In the genomic region with DNA sequence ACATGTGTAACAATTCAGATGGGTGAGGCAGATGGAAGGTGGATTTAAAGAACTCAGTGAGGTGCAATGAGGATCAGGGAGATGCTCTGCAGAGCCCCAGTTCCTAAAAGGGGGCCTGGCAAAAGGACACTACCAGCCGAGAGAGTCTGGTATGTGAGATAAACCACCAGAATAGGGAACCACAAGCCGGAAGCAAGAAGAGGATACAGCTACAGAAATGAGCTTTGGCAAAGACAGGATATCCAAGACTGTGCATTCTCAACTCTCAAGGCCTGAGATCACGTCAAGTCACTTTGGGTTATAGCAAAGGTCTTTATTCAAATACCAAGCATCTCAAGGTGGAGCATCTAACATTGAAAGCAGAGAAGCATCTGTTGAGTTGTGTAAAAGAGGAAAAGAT, we compare ENCODE assay signal across 11 cellular contexts.
DNase-seq lines count a peak whose midpoint lies in the region; ATAC-seq and TF ChIP-seq lines count a peak whose summit lies in the region.
"Had no signal": no experiment of that assay in that cellular context is flagged by ENCODE, and none has a peak within 500 bp of the region (broad histone marks: within the 10 kb centered on the region; RNA-seq: fewer than 3 reads in every experiment).

No MANE protein-coding gene starts in this region.

- H3K36me3 Mint-ChIP-seq in activated naive CD8-positive, alpha-beta T cell: peaks cover 5% of the 10 kb centered on the region
- H3K36me3 Mint-ChIP-seq in activated naive CD8-positive, alpha-beta T cell treated with anti-CD3 and anti-CD28 coated beads for 36 hours: peaks cover 8% of the 10 kb centered on the region

- ATAC-seq in HG03025 (IDR thresholded peaks at IDR 0.05; ENCODE audit: low FRiP score, unreplicated experiment) (peak; percentile 79), upper lobe of right lung (peak; percentile 66), PC-3 (no peak)

- no peak overlapping the region for H2AFZ ChIP-seq in PC-3 (ENCODE audit: low read length)

- H3K27me3 Mint-ChIP-seq in activated naive CD8-positive, alpha-beta T cell: no peaks in the 10 kb centered on the region
- no peaks in the 10 kb centered on the region for H3K27me3 Mint-ChIP-seq in activated naive CD8-positive, alpha-beta T cell treated with anti-CD3 and anti-CD28 coated beads for 36 hours

- H4K20me1 ChIP-seq in PC-3 (ENCODE audit: low read length): no peaks in the 10 kb centered on the region

- POLR2A ChIA-PET in PC-3 (lab: Charles Lee; ENCODE audit: unreplicated experiment): no interaction called here

- BruUV-seq in PC-3 (replicated peaks; lab: Mats Ljungman, UMichigan): no TSS peak

- TF ChIP-seq CTCF in upper lobe of right lung (IDR thresholded peaks at IDR 0.05): no peak
- TF ChIP-seq CTCF in PC-3 (conservative IDR thresholded peaks at IDR 0.05; ENCODE audit: low read depth, low read length): no peak

- no peaks in the 10 kb centered on the region for H3K36me3 ChIP-seq in upper lobe of right lung
- no peaks in the 10 kb centered on the region for H3K36me3 ChIP-seq in PC-3 (ENCODE audit: low read depth, low read length)

- H3K79me2 ChIP-seq in PC-3 (ENCODE audit: low read length): no peaks in the 10 kb centered on the region

- H3K4me3 ChIP-seq in upper lobe of right lung (no peak overlapping the region), PC-3 (ENCODE audit: low read length) (no peak overlapping the region)

- H3K9me2 ChIP-seq in PC-3 (replicated peaks; ENCODE audit: low read length): no peaks in the 10 kb centered on the region

- H3K27me3 ChIP-seq in upper lobe of right lung (no peaks in the 10 kb centered on the region), PC-3 (ENCODE audit: low read length) (no peaks in the 10 kb centered on the region)

- no peak overlapping the region for H3K9ac ChIP-seq in PC-3 (ENCODE audit: low read length)

- no peaks in the 10 kb centered on the region for H3K9me3 Mint-ChIP-seq in activated naive CD8-positive, alpha-beta T cell (ENCODE audit: low read depth)
- no peaks in the 10 kb centered on the region for H3K9me3 Mint-ChIP-seq in activated naive CD8-positive, alpha-beta T cell treated with anti-CD3 and anti-CD28 coated beads for 36 hours

- CTCF ChIA-PET in PC-3 (lab: Charles Lee): no interaction called here

- no peak overlapping the region for H3K27ac ChIP-seq in upper lobe of right lung
- no peak overlapping the region for H3K27ac ChIP-seq in PC-3 (ENCODE audit: low read length)

- DNase-seq in activated naive CD8-positive, alpha-beta T cell treated with anti-CD3 and anti-CD28 coated beads for 36 hours: no peak
- DNase-seq in SKM-1 (lab: John Stamatoyannopoulos, UW; ENCODE audit: unreplicated experiment) (peak; percentile 24), upper lobe of right lung (no peak), HPDE6-E6E7 (ENCODE audit: extremely low spot score) (no peak), PC-3 (no peak), activated T-cell treated with anti-CD3 and anti-CD28 coated beads for 4 hours (no peak)
- DNase-seq: AML-193; effector CD8-positive, alpha-beta T cell; stimulated activated CD8-positive, alpha-beta memory T cell treated with anti-CD3 and anti-CD28 coated beads, Interleukin-4, amount 100 ng/mL, for 48 hours had no signal

- no peaks in the 10 kb centered on the region for H3F3A ChIP-seq in PC-3 (ENCODE audit: low read length, unreplicated experiment)

- H3K4me1 Mint-ChIP-seq in activated naive CD8-positive, alpha-beta T cell (ENCODE audit: low read depth): peaks cover 62% of the 10 kb centered on the region
- peaks cover 42% of the 10 kb centered on the region for H3K4me1 Mint-ChIP-seq in activated naive CD8-positive, alpha-beta T cell treated with anti-CD3 and anti-CD28 coated beads for 36 hours

- no peak overlapping the region for H3K4me2 ChIP-seq in PC-3 (ENCODE audit: low read length)

- peak overlapping the region; percentile 35 for H3K27ac Mint-ChIP-seq in activated naive CD8-positive, alpha-beta T cell
- no peak overlapping the region for H3K27ac Mint-ChIP-seq in activated naive CD8-positive, alpha-beta T cell treated with anti-CD3 and anti-CD28 coated beads for 36 hours

- H3K4me1 ChIP-seq in upper lobe of right lung: no peaks in the 10 kb centered on the region
- H3K4me1 ChIP-seq in PC-3 (ENCODE audit: insufficient read depth, low read length): peaks cover 10% of the 10 kb centered on the region

- H3K9me3 ChIP-seq in upper lobe of right lung (no peaks in the 10 kb centered on the region), PC-3 (ENCODE audit: low read length) (no peaks in the 10 kb centered on the region)

- no peak overlapping the region for H3K4me3 Mint-ChIP-seq in activated naive CD8-positive, alpha-beta T cell
- H3K4me3 Mint-ChIP-seq in activated naive CD8-positive, alpha-beta T cell treated with anti-CD3 and anti-CD28 coated beads for 36 hours: no peak overlapping the region

- intact Hi-C loops in upper lobe of right lung (cut with DNase I): no loop called here
- intact Hi-C loops in PC-3 (cut with micrococcal nuclease): no loop called here
